ENCODE assay signal across 15 cellular contexts in the genomic region with DNA sequence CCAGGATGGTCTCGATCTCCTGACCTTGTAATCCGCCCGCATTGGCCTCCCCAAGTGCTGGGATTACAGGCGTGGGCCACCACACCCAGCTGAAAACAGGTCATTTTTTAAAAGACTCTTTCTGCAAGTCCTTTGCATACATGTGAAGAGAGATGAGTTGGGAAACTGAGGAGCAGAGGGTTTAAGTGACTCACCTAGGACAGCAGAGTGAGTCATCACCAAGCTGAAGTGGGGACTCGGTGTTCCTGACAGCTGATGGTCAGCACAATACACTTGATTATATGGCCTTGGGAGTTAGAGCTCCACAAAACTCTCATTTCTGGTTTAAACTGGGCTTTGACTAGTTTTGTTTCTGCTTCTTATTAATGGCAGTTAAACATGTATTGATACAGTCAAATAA. TPM values are rescaled to one million over a fixed set of nuclear protein-coding genes. Genes with fewer than 3 reads are reported as not detected.
DNase-seq lines count a peak whose midpoint lies in the region; ATAC-seq, FAIRE-seq and TF ChIP-seq lines count a peak whose summit lies in the region.
"Had no signal": no experiment of that assay in that cellular context is flagged by ENCODE, and none has a peak within 500 bp of the region (broad histone marks: within the 10 kb centered on the region; RNA-seq: fewer than 3 reads in every experiment).

No MANE protein-coding gene starts in this region.

- no peak overlapping the region for H4K5ac ChIP-seq in H1 (ENCODE audit: insufficient read length, low read depth, low read length)

- no peak overlapping the region for H2BK15ac ChIP-seq in H1 (ENCODE audit: low read length)

- no peak overlapping the region for H3K56ac ChIP-seq in H1 (replicated peaks; ENCODE audit: insufficient read length, low read depth, low read length)

- peak overlapping the region; percentile 91; the same call in 1 of the 2 replicates for H2BK20ac ChIP-seq in H1 (ENCODE audit: low read length)

- H3K18ac ChIP-seq in H1 (ENCODE audit: extremely low read depth, low read length): no peak overlapping the region

- no peak overlapping the region; the same call in 1 of the 2 replicates for H2BK5ac ChIP-seq in H1 (ENCODE audit: low read depth, low read length)

- H3K27ac ChIP-seq in PC-3 (ENCODE audit: low read length) (no peak overlapping the region), H1 (ENCODE audit: low read depth, low read length) (no peak overlapping the region)
- no peak overlapping the region for H3K27ac ChIP-seq in CD4-positive, alpha-beta memory T cell (ENCODE audit: low read depth, low read length)
- H3K27ac ChIP-seq: adrenal gland, right lobe of liver had no signal

- POLR2A ChIA-PET in PC-3 (lab: Charles Lee; ENCODE audit: unreplicated experiment): no interaction called here
- POLR2A ChIA-PET in H1 (lab: Charles Lee; ENCODE audit: partially characterized antibody): interaction anchor here (1.1 to 3.4 kb wide), 4 partner anchors 9 to 62 kb away, joined by 3 to 30 read pairs (median 4); no protein-coding TSS in a partner anchor
- POLR2A ChIA-PET in CD4-positive, alpha-beta memory T cell (lab: Charles Lee; ENCODE audit: partially characterized antibody): interaction anchor here (1.2 to 1.9 kb wide), 2 partner anchors 38 to 62 kb away, joined by 3 to 9 read pairs; a partner anchor contains a TSS

- peak overlapping the region; percentile 72; the same call in 1 of the 2 replicates for H2BK12ac ChIP-seq in H1 (ENCODE audit: low read depth, low read length)

- no TSS peak for BruUV-seq in PC-3 (replicated peaks; lab: Mats Ljungman, UMichigan)

- H3K9me3 Mint-ChIP-seq in nephron: no peaks in the 10 kb centered on the region
- peaks cover 0 to 3% (median 0%) of the 10 kb centered on the region in 8 donors for H3K9me3 Mint-ChIP-seq in CD4-positive, alpha-beta memory T cell
- H3K9me3 Mint-ChIP-seq: endodermal cell had no signal

- peaks cover 44% of the 10 kb centered on the region for H3K4me1 Mint-ChIP-seq in nephron
- peaks cover 3 to 11% (median 10%) of the 10 kb centered on the region in 4 donors for H3K4me1 Mint-ChIP-seq in CD4-positive, alpha-beta memory T cell

- H4K8ac ChIP-seq in H1 (ENCODE audit: extremely low read depth, insufficient read depth, low read length): no peak overlapping the region; the same call in 1 of the 2 replicates

- no peak overlapping the region for H3K9ac ChIP-seq in PC-3 (ENCODE audit: low read length)
- no peak overlapping the region for H3K9ac ChIP-seq in H1 (replicated peaks in 1 of 4; ENCODE audit: extremely low read depth in 1 of 4, low read depth in 3 of 4, low read length in 3 of 4)

- H3K79me2 ChIP-seq in PC-3 (ENCODE audit: low read length): no peaks in the 10 kb centered on the region
- H3K79me2 ChIP-seq in H1 (ENCODE audit: control insufficient read depth in 1 of 2, insufficient read depth in 2 of 2, low read length in 2 of 2): no peaks in the 10 kb centered on the region

- no peak overlapping the region for H2AFZ ChIP-seq in PC-3 (ENCODE audit: low read length)
- H2AFZ ChIP-seq in H1 (ENCODE audit: low read length): no peak overlapping the region

- H3K4me3 ChIP-seq in AG10803 (ENCODE audit: low read length) (no peak overlapping the region), PC-3 (ENCODE audit: low read length) (no peak overlapping the region), H1 (ENCODE audit: extremely low read depth in 1 of 4, insufficient read depth in 2 of 4, low read depth in 3 of 4, low read length in 4 of 4) (no peak overlapping the region)
- no peak overlapping the region for H3K4me3 ChIP-seq in CD4-positive, alpha-beta memory T cell (ENCODE audit: low read length in 2 of 2)
- H3K4me3 ChIP-seq: adrenal gland, Peyer's patch, right lobe of liver, tibial artery had no signal

- no peaks in the 10 kb centered on the region for H3K27me3 Mint-ChIP-seq in nephron (ENCODE audit: low read depth)
- no peaks in the 10 kb centered on the region for H3K27me3 Mint-ChIP-seq in CD4-positive, alpha-beta memory T cell

- no peak overlapping the region for H3K23ac ChIP-seq in H1 (ENCODE audit: insufficient read length)

- no peak for TF ChIP-seq EP300 in H1 (IDR thresholded peaks at IDR 0.05; ENCODE audit: borderline replicate concordance in 1 of 2, low read depth in 2 of 2, low read length in 2 of 2)

- peak overlapping the region; percentile 98 to 99 (median 98) for H3K27ac Mint-ChIP-seq in nephron
- H3K27ac Mint-ChIP-seq in CD4-positive, alpha-beta memory T cell: no peak overlapping the region

- H4K20me1 ChIP-seq in PC-3 (ENCODE audit: low read length) (no peaks in the 10 kb centered on the region), H1 (replicated peaks in 1 of 2; ENCODE audit: control insufficient read depth in 1 of 2, insufficient read depth in 2 of 2, low read length in 2 of 2) (no peaks in the 10 kb centered on the region)

- no peaks in the 10 kb centered on the region for H3F3A ChIP-seq in PC-3 (ENCODE audit: low read length, unreplicated experiment)

- 0 out of 2 replicates have a peak overlapping the region, but pooled peaks have one; percentile 42 for H2AK5ac ChIP-seq in H1 (ENCODE audit: low read depth, low read length)

- peak overlapping the region; percentile 91 for H3K4ac ChIP-seq in H1 (replicated peaks; ENCODE audit: insufficient read length, low read depth, low read length)

- no peaks in the 10 kb centered on the region for H3K27me3 ChIP-seq in PC-3 (ENCODE audit: low read length)
- H3K27me3 ChIP-seq in H1 (replicated peaks in 1 of 4; ENCODE audit: control insufficient read depth in 3 of 4, extremely low read depth in 1 of 4, insufficient read depth in 3 of 4, low read length in 3 of 4): no peaks in the 10 kb centered on the region
- H3K27me3 ChIP-seq in CD4-positive, alpha-beta memory T cell (ENCODE audit: insufficient read depth, low read length): no peaks in the 10 kb centered on the region
- H3K27me3 ChIP-seq: adrenal gland, Peyer's patch, right lobe of liver, tibial artery had no signal

- no peak overlapping the region for H3K14ac ChIP-seq in H1 (ENCODE audit: insufficient read length)

- H3K79me1 ChIP-seq in H1 (ENCODE audit: low read depth, low read length): no peaks in the 10 kb centered on the region

- CTCF ChIA-PET in PC-3 (lab: Charles Lee): interaction anchor here (0.8 kb wide), 1 partner anchor 377 kb away, joined by 3 read pairs; no protein-coding TSS in a partner anchor
- CTCF ChIA-PET in H1 (lab: Charles Lee; ENCODE audit: partially characterized antibody): interaction anchor here (0.9 to 2.8 kb wide), 8 partner anchors 10 to 395 kb away, joined by 3 to 10 read pairs (median 4); a partner anchor contains a TSS
- CTCF ChIA-PET in CD4-positive, alpha-beta memory T cell (lab: Charles Lee; ENCODE audit: partially characterized antibody): interaction anchor here (0.6 to 0.7 kb wide), 2 partner anchors 114 to 402 kb away, joined by 4 to 5 read pairs; no protein-coding TSS in a partner anchor

- DNase-seq in AG10803 (ENCODE audit: low read depth) (peak; percentile 25), PC-3 (peak; percentile 16), H1 (ENCODE audit: low read depth in 1 of 2, low spot score in 2 of 2) (no peak), AG20443 (ENCODE audit: low spot score) (no peak), NCI-H510A treated with DMSO at 0.1 percent for 48 hours (lab: John Stamatoyannopoulos, UW) (no peak), GM12892 (ENCODE audit: insufficient read length) (no peak)
- no peak for DNase-seq in CD4-positive, alpha-beta memory T cell
- DNase-seq: activated CD8-positive, alpha-beta memory T cell treated with anti-CD3 and anti-CD28 coated beads, Interleukin-2, amount 50 U/mL, for 48 hours; endodermal cell; NCI-H226; Peyer's patch; right lobe of liver; tibial artery had no signal

- FAIRE-seq in H1 (lab: Jason Lieb, UNC) (no peak), GM12892 (lab: Jason Lieb, UNC) (no peak)

- peak overlapping the region; percentile 80 for H2BK120ac ChIP-seq in H1 (replicated peaks; ENCODE audit: low read depth, low read length)

- H3K36me3 ChIP-seq in PC-3 (ENCODE audit: low read depth, low read length) (no peaks in the 10 kb centered on the region), H1 (ENCODE audit: control insufficient read depth in 2 of 4, insufficient read depth in 4 of 4, low read length in 3 of 4) (no peaks in the 10 kb centered on the region)
- H3K36me3 ChIP-seq in CD4-positive, alpha-beta memory T cell (ENCODE audit: insufficient read depth, low read length): no peaks in the 10 kb centered on the region
- H3K36me3 ChIP-seq: adrenal gland, Peyer's patch, right lobe of liver, tibial artery had no signal

- H3K4me1 ChIP-seq in PC-3 (ENCODE audit: insufficient read depth, low read length) (no peaks in the 10 kb centered on the region), H1 (replicated peaks in 1 of 4; ENCODE audit: control insufficient read depth in 3 of 4, insufficient read depth in 4 of 4, low read length in 3 of 4) (peaks cover 0 to 11% (median 9%) of the 10 kb centered on the region in 4 experiments; a peak in 6 of 7 replicates)
- peaks cover 7% of the 10 kb centered on the region for H3K4me1 ChIP-seq in CD4-positive, alpha-beta memory T cell (ENCODE audit: insufficient read depth, low read length)
- H3K4me1 ChIP-seq: right lobe of liver had no signal

- H3K4me2 ChIP-seq in PC-3 (ENCODE audit: low read length): no peak overlapping the region
- H3K4me2 ChIP-seq in H1 (ENCODE audit: insufficient read depth in 1 of 2, low read depth in 2 of 2, low read length in 2 of 2): no peak overlapping the region

- H3K36me3 Mint-ChIP-seq in nephron (ENCODE audit: low read depth): no peaks in the 10 kb centered on the region
- H3K36me3 Mint-ChIP-seq in CD4-positive, alpha-beta memory T cell: no peaks in the 10 kb centered on the region

- no peak overlapping the region for H3K4me3 Mint-ChIP-seq in nephron
- no peak overlapping the region for H3K4me3 Mint-ChIP-seq in CD4-positive, alpha-beta memory T cell
- H3K4me3 Mint-ChIP-seq: endodermal cell had no signal

- no peaks in the 10 kb centered on the region for H3K9me2 ChIP-seq in PC-3 (replicated peaks; ENCODE audit: low read length)

- no peak for ATAC-seq in PC-3

- H3K23me2 ChIP-seq in H1 (ENCODE audit: low read depth, low read length): no peaks in the 10 kb centered on the region

- H3K9me3 ChIP-seq in PC-3 (ENCODE audit: low read length): no peaks in the 10 kb centered on the region
- no peaks in the 10 kb centered on the region for H3K9me3 ChIP-seq in H1 (ENCODE audit: insufficient read depth in 2 of 2, low read depth in 1 of 2, low read length in 1 of 2)
- no peaks in the 10 kb centered on the region for H3K9me3 ChIP-seq in CD4-positive, alpha-beta memory T cell (ENCODE audit: control insufficient read depth in 1 of 2, low read length in 2 of 2)
- H3K9me3 ChIP-seq: adrenal gland, Peyer's patch, right lobe of liver, tibial artery had no signal

- TF ChIP-seq RAD21 in H1 (IDR thresholded peaks at IDR 0.05 in 1 of 2, conservative IDR thresholded peaks at IDR 0.05 in 1 of 2; ENCODE audit: low read depth in 2 of 2, low read length in 2 of 2): no peak

- intact Hi-C loops in PC-3 (cut with micrococcal nuclease): loop anchor here (5.0 kb wide), 1 partner anchor 48 kb away; no protein-coding TSS in a partner anchor
- intact Hi-C loops in CD4-positive, alpha-beta memory T cell (cut with micrococcal nuclease): no loop called here

- H4K91ac ChIP-seq in H1 (replicated peaks; ENCODE audit: insufficient read length, low read length): peak overlapping the region; percentile 23

- WGBS in H1 (ENCODE audit: extremely low coverage in 1 of 2, insufficient coverage in 1 of 2, insufficient read length in 1 of 2, insufficient replicate concordance in 2 of 2, low coverage in 1 of 2, low lambda C conversion rate in 2 of 2, missing lambda C conversion rate in 1 of 2), 2 experiments: 91% methylated on average over 5 of the region's 5 CpGs; no CpG with 5 or more reads in 1 of the 2 experiments

- no peak for TF ChIP-seq CTCF in AG10803 (conservative IDR thresholded peaks at IDR 0.05; ENCODE audit: low read length)
- no peak for TF ChIP-seq CTCF in PC-3 (conservative IDR thresholded peaks at IDR 0.05; ENCODE audit: low read depth, low read length)
- no peak for TF ChIP-seq CTCF in H1 (IDR thresholded peaks at IDR 0.05; ENCODE audit: control extremely low read depth in 1 of 3, insufficient read depth in 1 of 3, low read depth in 1 of 3, low read length in 3 of 3)
- TF ChIP-seq CTCF in nephron (IDR thresholded peaks at IDR 0.05; ENCODE audit: unreplicated experiment in 3 of 3): no peak

- TF ChIP-seq POLR2A in H1 (IDR thresholded peaks at IDR 0.05; ENCODE audit: control extremely low read depth in 1 of 2, low read depth in 2 of 2, low read length in 2 of 2) (no peak), GM12892 (IDR thresholded peaks at IDR 0.05; ENCODE audit: low read depth, low read length) (no peak)

RNA-seq across cellular contexts. Expression of a gene that starts 38.1 kb away (rescaled TPM):
- total RNA-seq in PC-3 (2014; rRNA removed): 5.8 and 9.0 TPM in 2 replicates
- 21.5 and 27.6 TPM in 2 replicates for total RNA-seq in H1 (2021; fragmentation: NEBNext Ultra II Directional; extraction: Animal tissue kit (Norgen Biotek cat#: 25700))
- polyA plus RNA-seq in H1 (2011; rRNA removed): 26.0 and 36.2 TPM in 2 replicates
- 35.4 TPM for polyA plus RNA-seq in H1 (2011; cell fraction: cytosol; rRNA removed)
- polyA plus RNA-seq in H1 (2011; cell fraction: nucleus; rRNA removed): 54.6 TPM
- 25.0 to 30.5 TPM (median 29.4 TPM) in 4 replicates for polyA plus RNA-seq in H1 (2012, experiment 1 of 2)
- polyA plus RNA-seq in H1 (2012, experiment 2 of 2): 14.7 TPM
- polyA plus RNA-seq in H1 (2013, experiment 1 of 2): 8.8 TPM
- polyA plus RNA-seq in H1 (2013, experiment 2 of 2): 8.3 TPM
- polyA minus RNA-seq in H1 (2011; rRNA and poly(A)+ RNA removed): 62.9 and 71.9 TPM in 2 replicates
- 32.3 TPM for polyA minus RNA-seq in H1 (2011; cell fraction: cytosol; rRNA and poly(A)+ RNA removed)
- 69.2 TPM for polyA minus RNA-seq in H1 (2011; cell fraction: nucleus; rRNA and poly(A)+ RNA removed)
- total RNA-seq in CD4-positive, alpha-beta memory T cell: 10 to 100 TPM; 54.4 to 63.3 TPM
- 10 to 100 TPM; 46.4 to 91.7 TPM for polyA plus RNA-seq in CD4-positive, alpha-beta memory T cell
- polyA plus RNA-seq in GM12892 (2012; ENCODE audit: missing spikeins): 63.9 TPM

Comparison
In these comparisons a context has a peak if more than half of its experiments do, and no peak if none do; other contexts are left out.
1. DNase-seq: peak in AG10803 (single experiment) and PC-3 (single experiment); none in H1 (0 of 2), AG20443 (single experiment), CD4-positive, alpha-beta memory T cell (0 of 5), NCI-H510A treated with DMSO at 0.1 percent for 48 hours (single experiment) and GM12892 (single experiment).
2. H3K27ac Mint-ChIP-seq: peak in nephron (3 of 3); none in CD4-positive, alpha-beta memory T cell (0 of 7).